In genomic region chr1:6151291-6151822, GRCh38 we compare ENCODE assay signal across 11 cellular contexts. TPM values are rescaled to one million over a fixed set of nuclear protein-coding genes. Genes with fewer than 3 reads are reported as not detected.
"Had no signal": no experiment of that assay in that cellular context is flagged by ENCODE, and none has a peak within 500 bp of the region (broad histone marks: within the 10 kb centered on the region; RNA-seq: fewer than 3 reads in every experiment).

No MANE protein-coding gene starts in this region.

- H3K27ac Mint-ChIP-seq: H9, HFFc6, IgD-negative memory B cell had no signal

- H3K9ac ChIP-seq: GM23248 had no signal

- H3K36me3 Mint-ChIP-seq: IgD-negative memory B cell had no signal

- H3K27ac ChIP-seq: GM23248, HL-60 had no signal

- DNase-seq: GM23248, GOT3, H9, HCEC 1CT, HFFc6, KG1 had no signal

- H3K4me3 Mint-ChIP-seq: H9, HFFc6, IgD-negative memory B cell had no signal

- ATAC-seq: HepG2 had no signal

- H3K9me3 Mint-ChIP-seq: H9, HFFc6 had no signal

- H2AFZ ChIP-seq: GM23248 had no signal

- H3K4me3 ChIP-seq: GM23248 had no signal

- FAIRE-seq: H54, HepG2 had no signal

RNA-seq across cellular contexts. Expression of gene CHD5, which starts 28.8 kb away (rescaled TPM):
- total RNA-seq: HT1080 had no signal
- polyA plus RNA-seq: IgD-negative memory B cell had no signal
